8 cellular contexts compared by ENCODE assay signal in genomic region chr12:101407438-101408345, GRCh38. TPM values are rescaled to one million over a fixed set of nuclear protein-coding genes. Genes with fewer than 3 reads are reported as not detected.
DNase-seq lines count a peak whose midpoint lies in the region; ATAC-seq and TF ChIP-seq lines count a peak whose summit lies in the region.

ARL1 (minus strand) TSS chr12:101407772; CDS start chr12:101407645, 127 bp downstream.

- TF ChIP-seq CTCF in CD14-positive monocyte (IDR thresholded peaks at IDR 0.05) (no peak), right lobe of liver (IDR thresholded peaks at IDR 0.05) (no peak)

- no peaks in the 10 kb centered on the region for H3K9me3 ChIP-seq in right lobe of liver

- peak within 1 kb of the TSS; percentile 91 to 99 (median 98) for H3K27ac Mint-ChIP-seq in CD14-positive monocyte

- peak; percentile 64 for TF ChIP-seq POLR2A in right lobe of liver (IDR thresholded peaks at IDR 0.05)

- peak within 1 kb of the TSS; percentile 90 to 96 (median 90) for H3K4me3 ChIP-seq in right lobe of liver

- peaks cover 0 to 15% (median 4%) of the 10 kb centered on the region in 4 donors for H3K4me1 ChIP-seq in right lobe of liver

- peaks cover 0 to 1% (median 1%) of the 10 kb centered on the region in 3 donors for H3K27me3 Mint-ChIP-seq in CD14-positive monocyte (ENCODE audit: low read depth in 3 of 3)

- H3K27me3 ChIP-seq in right lobe of liver: no peaks in the 10 kb centered on the region

- intact Hi-C loops in CD14-positive monocyte (cut with micrococcal nuclease) (loop anchor here (10.0 kb wide), 2 partner anchors 367 to 427 kb away; partner anchors contain the start of gene GNPTAB (in 1 of the 2)), right lobe of liver (cut with DNase I) (no loop called here)

- ATAC-seq in GM19372 (IDR thresholded peaks at IDR 0.05; ENCODE audit: low read depth, unreplicated experiment) (peak; percentile 75), HG03521 (IDR thresholded peaks at IDR 0.05; ENCODE audit: unreplicated experiment) (peak; percentile 72), right lobe of liver (peak; percentile 92 to 96 (median 94))

- peaks cover 0 to 7% of the 10 kb centered on the region in 2 donors for H3K36me3 Mint-ChIP-seq in CD14-positive monocyte

- peak; percentile 83 for DNase-seq in CD14-positive monocyte (ENCODE audit: low spot score)
- DNase-seq in NCI-H748 treated with DMSO at 0.1 percent for 48 hours (lab: John Stamatoyannopoulos, UW): peak; percentile 65
- DNase-seq in activated CD4-positive, alpha-beta T cell treated with anti-CD3 and anti-CD28 coated beads, Interleukin-2, amount 50 U/mL, for 48 hours: peak; percentile 86 to 88
- DNase-seq in dermis microvascular lymphatic vessel endothelial cell (ENCODE audit: low read depth in 2 of 2): peak; percentile 79 to 94
- DNase-seq in right lobe of liver: peak; percentile 86 to 89 (median 88)
- peak; percentile 85 for DNase-seq in stimulated activated CD4-positive, alpha-beta T cell treated with anti-CD3 and anti-CD28 coated beads, Interleukin-4, amount 100 ng/mL, for 24 hours

- H3K27ac ChIP-seq in right lobe of liver: peak within 1 kb of the TSS; percentile 87 to 98 (median 95)

- H3K4me3 Mint-ChIP-seq in CD14-positive monocyte: peak within 1 kb of the TSS; percentile 99 to 100

- H3K4me1 Mint-ChIP-seq in CD14-positive monocyte: peaks cover 23% of the 10 kb centered on the region

- H3K9me3 Mint-ChIP-seq in CD14-positive monocyte: no peaks in the 10 kb centered on the region

- no peaks in the 10 kb centered on the region for H3K36me3 ChIP-seq in right lobe of liver

- WGBS in right lobe of liver (ENCODE audit: insufficient coverage, low coverage, low lambda C conversion rate, missing lambda C conversion rate): under 1% methylated on average over 49 of the region's 71 CpGs

RNA-seq across cellular contexts. Expression of gene ARL1, which starts in this region (rescaled TPM):
- 10 to 100 TPM; 27.3 to 34.8 TPM for polyA plus RNA-seq in CD14-positive monocyte
- total RNA-seq in dermis microvascular lymphatic vessel endothelial cell: 39.8 and 44.8 TPM in 2 replicates
- total RNA-seq in right lobe of liver: 10 to 100 TPM; 42.5 to 64.4 (median 53.1) TPM

Comparison
In these comparisons a context has a peak if more than half of its experiments do, and no peak if none do; other contexts are left out.
1. Peak in every context shown above with its lines: DNase-seq, ATAC-seq, H3K4me3 ChIP-seq and H3K27ac ChIP-seq.
2. intact Hi-C loops: an anchor here in CD14-positive monocyte (10.0 kb wide); none called in right lobe of liver.